ENCODE assay signal across 14 cellular contexts in the genomic region with DNA sequence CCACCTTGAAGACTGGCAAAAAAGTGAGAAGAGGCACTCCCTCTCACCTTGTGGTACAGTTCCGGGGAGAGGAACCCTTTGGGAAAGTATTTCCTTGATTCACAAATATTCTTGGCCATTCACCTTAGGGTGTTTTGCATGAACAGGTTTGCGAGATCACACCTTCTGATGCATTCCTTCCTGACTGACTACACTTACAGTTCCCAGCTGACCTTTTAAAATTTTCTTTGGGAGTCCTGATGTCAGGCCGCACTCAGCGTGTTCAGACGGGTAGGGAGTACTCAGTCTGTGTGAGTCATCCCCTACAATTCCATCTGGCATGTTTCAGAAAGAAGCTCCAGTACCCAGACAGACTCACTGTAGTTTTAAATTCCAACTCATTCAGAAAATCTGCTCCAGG. TPM values are rescaled to one million over a fixed set of nuclear protein-coding genes. Genes with fewer than 3 reads are reported as not detected.
DNase-seq lines count a peak whose midpoint lies in the region; ATAC-seq and TF ChIP-seq lines count a peak whose summit lies in the region.
"Had no signal": no experiment of that assay in that cellular context is flagged by ENCODE, and none has a peak within 500 bp of the region (broad histone marks: within the 10 kb centered on the region; RNA-seq: fewer than 3 reads in every experiment).

No MANE protein-coding gene starts in this region.

- DNase-seq in Ammon's horn (ENCODE audit: low spot score) (peak; percentile 54), HT1080 (ENCODE audit: low read depth) (peak; percentile 58), mammary epithelial cell (peak; percentile 99), mesenchymal stem cell (peak; percentile 82), NCI-H2081 treated with DMSO at 0.1 percent for 48 hours (lab: John Stamatoyannopoulos, UW) (no peak), SKM-1 treated with dmso at 0.1 percent for 144 hours (lab: John Stamatoyannopoulos, UW; ENCODE audit: unreplicated experiment) (no peak)
- no peak for DNase-seq in stimulated activated CD4-positive, alpha-beta T cell treated with anti-CD3 and anti-CD28 coated beads, Interleukin-2, amount 100 ng/mL, for 48 hours
- DNase-seq: activated naive CD8-positive, alpha-beta T cell treated with anti-CD3 and anti-CD28 coated beads for 36 hours; kidney; stimulated activated CD4-positive, alpha-beta T cell treated with anti-CD3 and anti-CD28 coated beads, Interleukin-4, amount 100 ng/mL, for 24 hours; substantia nigra had no signal

- no peak for ATAC-seq in HG02678 (IDR thresholded peaks at IDR 0.05; ENCODE audit: unreplicated experiment)

- no peak for TF ChIP-seq CTCF in mammary epithelial cell (conservative IDR thresholded peaks at IDR 0.05 in 1 of 2, IDR thresholded peaks at IDR 0.05 in 1 of 2; ENCODE audit: extremely low read depth in 1 of 2, insufficient read depth in 1 of 2, low read depth in 1 of 2, low read length in 2 of 2)

- no peaks in the 10 kb centered on the region for H3K79me1 ChIP-seq in mesenchymal stem cell (replicated peaks; ENCODE audit: low read length, poor library complexity, severe bottlenecking)

- peak overlapping the region in 1 of 2 experiments; percentile 49 for H2BK12ac ChIP-seq in mesenchymal stem cell (ENCODE audit: low read length in 2 of 2)

- no TSS peak for BruUV-seq in mammary epithelial cell (replicated peaks; lab: Mats Ljungman, UMichigan)

- peak overlapping the region; percentile 72 for H3K4me2 ChIP-seq in mammary epithelial cell (ENCODE audit: insufficient read depth, low read depth, low read length)
- H3K4me2 ChIP-seq in mesenchymal stem cell (ENCODE audit: low read length, poor library complexity, severe bottlenecking): no peak overlapping the region
- H3K4me2 ChIP-seq: BLaER1 treated with 17β-estradiol and CSF1 and Interleukin-3, amounts not matched to agents 10 nM and 100 nM had no signal

- peak overlapping the region in 1 of 2 experiments; percentile 13 for H3K4ac ChIP-seq in mesenchymal stem cell (ENCODE audit: low read depth in 1 of 2, low read length in 2 of 2)

- no peak overlapping the region for H3K18ac ChIP-seq in mesenchymal stem cell (ENCODE audit: low read depth in 1 of 2, low read length in 2 of 2)

- peaks cover 7% of the 10 kb centered on the region for H3K79me2 ChIP-seq in mammary epithelial cell (ENCODE audit: insufficient read depth, low read length)

- no peaks in the 10 kb centered on the region for H3K36me3 ChIP-seq in mammary epithelial cell (ENCODE audit: insufficient read depth, low read length)
- H3K36me3 ChIP-seq in mesenchymal stem cell (ENCODE audit: control insufficient read depth in 1 of 2, insufficient read depth in 2 of 2, low read depth in 1 of 2, low read length in 2 of 2): no peaks in the 10 kb centered on the region
- H3K36me3 ChIP-seq: BLaER1 treated with 17β-estradiol and CSF1 and Interleukin-3, amounts not matched to agents 10 nM and 100 nM had no signal

- peak overlapping the region; percentile 72 for H3K9ac ChIP-seq in mammary epithelial cell (ENCODE audit: insufficient read depth, low read length)
- no peak overlapping the region for H3K9ac ChIP-seq in mesenchymal stem cell (ENCODE audit: low read length)
- H3K9ac ChIP-seq: BLaER1 treated with 17β-estradiol and CSF1 and Interleukin-3, amounts not matched to agents 10 nM and 100 nM had no signal

- no peaks in the 10 kb centered on the region for H4K20me1 ChIP-seq in mammary epithelial cell (ENCODE audit: insufficient read depth, low read length)
- H4K20me1 ChIP-seq: BLaER1 treated with 17β-estradiol and CSF1 and Interleukin-3, amounts not matched to agents 10 nM and 100 nM had no signal

- H4K91ac ChIP-seq in mesenchymal stem cell (ENCODE audit: low read length): no peak overlapping the region

- 4% methylated on average over 5 of the region's 5 CpGs for WGBS in mammary epithelial cell (ENCODE audit: low coverage, missing lambda C conversion rate)
- 47% methylated on average over 5 of the region's 5 CpGs for WGBS in mesenchymal stem cell

- no peak overlapping the region for H2AK5ac ChIP-seq in mesenchymal stem cell (ENCODE audit: low read length, severe bottlenecking)

- peak overlapping the region in 1 of 3 experiments; percentile 19 for H3K4me3 ChIP-seq in mammary epithelial cell (replicated peaks in 1 of 3; ENCODE audit: insufficient read depth in 1 of 3, low read depth in 2 of 3, low read length in 3 of 3)
- H3K4me3 ChIP-seq in mesenchymal stem cell (ENCODE audit: insufficient read depth in 1 of 2, low read depth in 1 of 2, low read length in 2 of 2): no peak overlapping the region
- H3K4me3 ChIP-seq: BLaER1 treated with 17β-estradiol and CSF1 and Interleukin-3, amounts not matched to agents 10 nM and 100 nM had no signal

- H3K9me3 ChIP-seq in mammary epithelial cell (replicated peaks; ENCODE audit: insufficient read depth, low read length) (no peaks in the 10 kb centered on the region), mesenchymal stem cell (ENCODE audit: control insufficient read depth, low read length) (no peaks in the 10 kb centered on the region)
- H3K9me3 ChIP-seq: BLaER1 treated with 17β-estradiol and CSF1 and Interleukin-3, amounts not matched to agents 10 nM and 100 nM had no signal

- CTCF ChIA-PET in mammary epithelial cell (lab: Charles Lee; ENCODE audit: low non-redundant PET): interaction anchor here (1.3 kb wide), 1 partner anchor 34 kb away, joined by 3 read pairs; no protein-coding TSS in a partner anchor

- H3K27ac ChIP-seq in mammary epithelial cell (ENCODE audit: insufficient read depth, low read depth, low read length) (peak overlapping the region; percentile 93), mesenchymal stem cell (ENCODE audit: low read length, poor library complexity, severe bottlenecking) (peak overlapping the region; percentile 18)
- H3K27ac ChIP-seq: BLaER1 treated with 17β-estradiol and CSF1 and Interleukin-3, amounts not matched to agents 10 nM and 100 nM had no signal

- H3K27me3 ChIP-seq in mammary epithelial cell (ENCODE audit: insufficient read depth, low read length) (no peaks in the 10 kb centered on the region), mesenchymal stem cell (ENCODE audit: control insufficient read depth in 1 of 2, insufficient read depth in 1 of 2, low read length in 2 of 2) (no peaks in the 10 kb centered on the region)
- H3K27me3 ChIP-seq: BLaER1 treated with 17β-estradiol and CSF1 and Interleukin-3, amounts not matched to agents 10 nM and 100 nM had no signal

- H3K4me1 ChIP-seq in mammary epithelial cell (ENCODE audit: insufficient read depth, low read length) (peaks cover 49% of the 10 kb centered on the region), mesenchymal stem cell (ENCODE audit: control insufficient read depth, insufficient read depth, low read depth, low read length) (peaks cover 5% of the 10 kb centered on the region)
- H3K4me1 ChIP-seq: BLaER1 treated with 17β-estradiol and CSF1 and Interleukin-3, amounts not matched to agents 10 nM and 100 nM had no signal

- no peak overlapping the region for H2BK15ac ChIP-seq in mesenchymal stem cell (ENCODE audit: low read depth, poor library complexity, severe bottlenecking)

- dilution Hi-C loops in mammary epithelial cell (cut with HindIII; ENCODE audit: low sequenced_read_pairs): loop anchor here (5.0 kb wide), 1 partner anchor 33 kb away; no protein-coding TSS in a partner anchor

- intact Hi-C loops in mammary epithelial cell (cut with micrococcal nuclease): loop anchor here (1.0 to 5.0 kb wide), 2 partner anchors 31 to 993 kb away; no protein-coding TSS in a partner anchor

- H2BK120ac ChIP-seq in mesenchymal stem cell (ENCODE audit: low read depth, low read length): no peak overlapping the region

- in situ Hi-C loops in mammary epithelial cell (cut with MboI; ENCODE audit: low sequenced_read_pairs in 2 of 2): no loop called here

- H2BK5ac ChIP-seq in mesenchymal stem cell (ENCODE audit: low read depth, low read length, poor library complexity, severe bottlenecking): no peak overlapping the region

- H4K8ac ChIP-seq in mesenchymal stem cell (ENCODE audit: low read length): no peak overlapping the region

- H2AFZ ChIP-seq in mammary epithelial cell (ENCODE audit: low read depth, low read length) (peak overlapping the region; percentile 17), mesenchymal stem cell (ENCODE audit: low read depth, low read length) (no peak overlapping the region)

- H3K14ac ChIP-seq in mesenchymal stem cell (ENCODE audit: low read length in 2 of 2): no peak overlapping the region

- H3K23ac ChIP-seq in mesenchymal stem cell (ENCODE audit: low read length in 2 of 2): no peak overlapping the region

RNA-seq across cellular contexts. Expression of a gene that starts 1.7 kb away (rescaled TPM):
- total RNA-seq in HT1080 (2014; rRNA removed; shearing (Covaris generic)): 0.97 and 1.8 TPM in 2 replicates
- polyA plus RNA-seq in HT1080 (2015; cell fraction: cytosol; rRNA removed): 2.5 and 3.0 TPM in 2 replicates
- polyA plus RNA-seq in HT1080 (2015; cell fraction: nucleus; rRNA removed): 5.6 and 5.7 TPM in 2 replicates
- 10 to 100 TPM in 1 of 2 donors, 1 to 10 TPM in 1; 1.3 to 14.1 TPM for total RNA-seq in mammary epithelial cell
- polyA plus RNA-seq in mammary epithelial cell: 9.4 TPM
- polyA minus RNA-seq in mammary epithelial cell: 8.7 TPM
- 0.55 TPM for polyA plus RNA-seq in mesenchymal stem cell (2013, experiment 1 of 2)
- 0.70 TPM for polyA plus RNA-seq in mesenchymal stem cell (2013, experiment 2 of 2)
- total RNA-seq: activated naive CD8-positive, alpha-beta T cell treated with anti-CD3 and anti-CD28 coated beads for 36 hours; kidney; osteocyte had no signal

Comparison
In these comparisons a context has a peak if more than half of its experiments do, and no peak if none do; other contexts are left out.
1. DNase-seq: peak in Ammon's horn (single experiment), HT1080 (single experiment), mammary epithelial cell (single experiment) and mesenchymal stem cell (single experiment); none in stimulated activated CD4-positive, alpha-beta T cell treated with anti-CD3 and anti-CD28 coated beads, Interleukin-2, amount 100 ng/mL, for 48 hours (0 of 2), NCI-H2081 treated with DMSO at 0.1 percent for 48 hours (single experiment) and SKM-1 treated with dmso at 0.1 percent for 144 hours (single experiment).